Comparison of ENCODE assay signal across 8 cellular contexts in the genomic region with DNA sequence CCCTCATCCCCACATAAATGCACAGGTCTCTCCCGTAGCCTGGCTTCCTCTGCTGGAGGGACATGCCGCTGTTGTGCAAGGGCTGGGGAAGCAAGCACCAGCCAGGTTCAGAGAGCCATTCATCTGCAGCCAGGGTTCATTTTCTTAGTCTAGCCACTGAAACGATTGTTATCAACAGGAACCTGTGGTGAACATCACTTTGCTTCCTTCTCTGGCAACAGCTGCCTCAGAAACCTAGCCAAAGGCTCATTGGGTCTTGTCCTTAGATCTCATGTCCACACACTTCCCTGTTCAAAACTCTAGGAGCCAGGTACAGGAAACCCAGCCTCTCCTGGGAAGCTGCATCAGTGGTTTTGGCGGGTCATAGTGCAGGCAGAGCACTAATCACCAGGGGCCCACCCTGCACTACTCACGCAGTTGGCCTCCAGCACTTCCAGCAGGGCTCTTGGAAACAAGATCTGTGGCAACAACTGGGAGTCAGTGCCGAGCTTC. TPM values are rescaled to one million over a fixed set of nuclear protein-coding genes. Genes with fewer than 3 reads are reported as not detected.
DNase-seq lines count a peak whose midpoint lies in the region; ATAC-seq, FAIRE-seq and TF ChIP-seq lines count a peak whose summit lies in the region.

No MANE protein-coding gene starts in this region.

- dilution Hi-C loops in endothelial cell of umbilical vein (cut with MboI; ENCODE audit: extremely low pct_ligation_motif_present, low sequenced_read_pairs), result no loop called here

- H3K27ac ChIP-seq in endothelial cell of umbilical vein (ENCODE audit: insufficient read depth, low read depth, low read length) (no peak overlapping the region), coronary artery (peak overlapping the region in 1 of 2 donors; percentile 12)

- no peaks in the 10 kb centered on the region for H3K27me3 ChIP-seq in endothelial cell of umbilical vein (ENCODE audit: control insufficient read depth in 2 of 2, insufficient read depth in 2 of 2, low read length in 2 of 2)

- peak overlapping the region; percentile 90 for H3K27ac Mint-ChIP-seq in T-helper 1 cell treated with Interleukin-12 subunit alpha and Interleukin-12 subunit beta and Interleukin-4 antibody, amounts not matched to agents 30 μg/mL and 1 μg/mL, for 36 hours
- peak overlapping the region; percentile 93 for H3K27ac Mint-ChIP-seq in stimulated activated naive CD8-positive, alpha-beta T cell treated with anti-CD3 and anti-CD28 coated beads, Interleukin-15, Interleukin-2, amounts not matched to agents 100 ng/mL and 50 ng/mL, for 24 hours

- peaks cover 77% of the 10 kb centered on the region for H3K4me1 Mint-ChIP-seq in T-helper 1 cell treated with Interleukin-12 subunit alpha and Interleukin-12 subunit beta and Interleukin-4 antibody, amounts not matched to agents 30 μg/mL and 1 μg/mL, for 36 hours (ENCODE audit: low read depth)
- peaks cover 95% of the 10 kb centered on the region for H3K4me1 Mint-ChIP-seq in stimulated activated naive CD8-positive, alpha-beta T cell treated with anti-CD3 and anti-CD28 coated beads, Interleukin-15, Interleukin-2, amounts not matched to agents 100 ng/mL and 50 ng/mL, for 24 hours (ENCODE audit: low read depth)

- no peak for FAIRE-seq in endothelial cell of umbilical vein (lab: Jason Lieb, UNC)

- peak overlapping the region; percentile 77 for H3K4me3 Mint-ChIP-seq in T-helper 1 cell treated with Interleukin-12 subunit alpha and Interleukin-12 subunit beta and Interleukin-4 antibody, amounts not matched to agents 30 μg/mL and 1 μg/mL, for 36 hours
- H3K4me3 Mint-ChIP-seq in stimulated activated naive CD8-positive, alpha-beta T cell treated with anti-CD3 and anti-CD28 coated beads, Interleukin-15, Interleukin-2, amounts not matched to agents 100 ng/mL and 50 ng/mL, for 24 hours, result peak overlapping the region; percentile 31

- no peak overlapping the region for H3K4me3 ChIP-seq in endothelial cell of umbilical vein (replicated peaks in 1 of 3; ENCODE audit: insufficient read depth in 1 of 3, low read depth in 1 of 3, low read length in 3 of 3)
- no peak overlapping the region for H3K4me3 ChIP-seq in coronary artery

- DNase-seq in endothelial cell of umbilical vein (ENCODE audit: low read depth, low spot score), result peak; percentile 21
- DNase-seq in GM13976 (ENCODE audit: low spot score), result no peak
- no peak for DNase-seq in NCI-H1105 treated with DMSO at 0.1 percent for 48 hours (lab: John Stamatoyannopoulos, UW)
- no peak for DNase-seq in coronary artery (ENCODE audit: low spot score)

- POLR2A ChIA-PET in endothelial cell of umbilical vein (lab: Charles Lee), result no interaction called here

- H3K27me3 Mint-ChIP-seq in T-helper 1 cell treated with Interleukin-12 subunit alpha and Interleukin-12 subunit beta and Interleukin-4 antibody, amounts not matched to agents 30 μg/mL and 1 μg/mL, for 36 hours (ENCODE audit: low read depth), result no peaks in the 10 kb centered on the region
- H3K27me3 Mint-ChIP-seq in stimulated activated naive CD8-positive, alpha-beta T cell treated with anti-CD3 and anti-CD28 coated beads, Interleukin-15, Interleukin-2, amounts not matched to agents 100 ng/mL and 50 ng/mL, for 24 hours, result no peaks in the 10 kb centered on the region

- H3K9me3 ChIP-seq in endothelial cell of umbilical vein (replicated peaks; ENCODE audit: control insufficient read depth, insufficient read depth, low read length), result no peaks in the 10 kb centered on the region

- peak; percentile 27 for TF ChIP-seq POLR2A in GM18951 (IDR thresholded peaks at IDR 0.05; ENCODE audit: extremely low read depth, insufficient read depth, insufficient read length)
- TF ChIP-seq POLR2A in endothelial cell of umbilical vein (IDR thresholded peaks at IDR 0.05; ENCODE audit: low read depth, low read length), result no peak

- H3K36me3 ChIP-seq in endothelial cell of umbilical vein (ENCODE audit: control insufficient read depth in 2 of 2, extremely low read depth in 1 of 2, insufficient read depth in 2 of 2, low read length in 2 of 2), result peaks cover 0 to 12% of the 10 kb centered on the region in 2 experiments

- in situ Hi-C loops in GM18951 (cut with MboI; ENCODE audit: low sequenced_read_pairs, unreplicated experiment) (no loop called here), GM13976 (cut with MboI; ENCODE audit: low sequenced_read_pairs, unreplicated experiment) (no loop called here)

- H2AFZ ChIP-seq in endothelial cell of umbilical vein (ENCODE audit: low read depth, low read length), result no peak overlapping the region

- peaks cover 64% of the 10 kb centered on the region for H3K36me3 Mint-ChIP-seq in T-helper 1 cell treated with Interleukin-12 subunit alpha and Interleukin-12 subunit beta and Interleukin-4 antibody, amounts not matched to agents 30 μg/mL and 1 μg/mL, for 36 hours (ENCODE audit: low read depth)
- H3K36me3 Mint-ChIP-seq in stimulated activated naive CD8-positive, alpha-beta T cell treated with anti-CD3 and anti-CD28 coated beads, Interleukin-15, Interleukin-2, amounts not matched to agents 100 ng/mL and 50 ng/mL, for 24 hours (ENCODE audit: low read depth), result peaks cover 67% of the 10 kb centered on the region

- peaks cover 2% of the 10 kb centered on the region for H4K20me1 ChIP-seq in endothelial cell of umbilical vein (replicated peaks; ENCODE audit: control insufficient read depth, extremely low read depth, insufficient read depth, low read length)

- CTCF ChIA-PET in endothelial cell of umbilical vein (lab: Charles Lee), result interaction anchor here (0.8 to 2.1 kb wide), 2 partner anchors 10 to 22 kb away, joined by 5 read pairs; no protein-coding TSS in a partner anchor

- peak; percentile 65 for ATAC-seq in HG02943 (IDR thresholded peaks at IDR 0.05; ENCODE audit: low read depth, unreplicated experiment)

- TF ChIP-seq CTCF in endothelial cell of umbilical vein (IDR thresholded peaks at IDR 0.05; ENCODE audit: extremely low read depth in 1 of 2, insufficient read depth in 1 of 2, low read depth in 1 of 2, low read length in 2 of 2) (no peak), GM13976 (IDR thresholded peaks at IDR 0.05; ENCODE audit: borderline replicate concordance, control extremely low read depth, extremely low read depth, insufficient read depth, missing control alignments) (no peak), coronary artery (IDR thresholded peaks at IDR 0.05) (no peak)

- no peak overlapping the region for H3K4me2 ChIP-seq in endothelial cell of umbilical vein (ENCODE audit: insufficient read depth, low read length)

- no peaks in the 10 kb centered on the region for H3K79me2 ChIP-seq in endothelial cell of umbilical vein (ENCODE audit: control insufficient read depth, insufficient read depth, low read length)

- no peaks in the 10 kb centered on the region for H3K9me1 ChIP-seq in endothelial cell of umbilical vein (replicated peaks; ENCODE audit: control insufficient read depth, extremely low read depth, insufficient read depth, low read length)

- peaks cover 4% of the 10 kb centered on the region for H3K4me1 ChIP-seq in endothelial cell of umbilical vein (ENCODE audit: control insufficient read depth, extremely low read depth, insufficient read depth, low read length)

- intact Hi-C loops in endothelial cell of umbilical vein (cut with micrococcal nuclease), result no loop called here

- BruUV-seq in endothelial cell of umbilical vein (replicated peaks; lab: Mats Ljungman, UMichigan), result no TSS peak

- no peak overlapping the region for H3K9ac ChIP-seq in endothelial cell of umbilical vein (replicated peaks; ENCODE audit: extremely low read depth, insufficient read depth, low read length)

- no peaks in the 10 kb centered on the region for H3K9me3 Mint-ChIP-seq in T-helper 1 cell treated with Interleukin-12 subunit alpha and Interleukin-12 subunit beta and Interleukin-4 antibody, amounts not matched to agents 30 μg/mL and 1 μg/mL, for 36 hours
- no peaks in the 10 kb centered on the region for H3K9me3 Mint-ChIP-seq in stimulated activated naive CD8-positive, alpha-beta T cell treated with anti-CD3 and anti-CD28 coated beads, Interleukin-15, Interleukin-2, amounts not matched to agents 100 ng/mL and 50 ng/mL, for 24 hours

TF ChIP-seq in endothelial cell of umbilical vein, 7 proteins besides CTCF, POLR2A, EP300 and RAD21:
- TF ChIP-seq GATA2 (IDR thresholded peaks at IDR 0.05; ENCODE audit: insufficient read depth, insufficient read length, low read depth, low read length), result no peak
- TF ChIP-seq, protein P1, sequence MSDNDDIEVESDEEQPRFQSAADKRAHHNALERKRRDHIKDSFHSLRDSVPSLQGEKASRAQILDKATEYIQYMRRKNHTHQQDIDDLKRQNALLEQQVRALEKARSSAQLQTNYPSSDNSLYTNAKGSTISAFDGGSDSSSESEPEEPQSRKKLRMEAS (IDR thresholded peaks at IDR 0.05; ENCODE audit: insufficient read depth, insufficient read length), result no peak
- TF ChIP-seq POLR2AphosphoS5 (IDR thresholded peaks at IDR 0.05; ENCODE audit: insufficient read depth, low read depth, low read length), result no peak
- TF ChIP-seq FOS (IDR thresholded peaks at IDR 0.05; ENCODE audit: borderline replicate concordance, insufficient read depth, low read length), result no peak
- no peak for TF ChIP-seq MYC (IDR thresholded peaks at IDR 0.05; ENCODE audit: low read depth, low read length)
- TF ChIP-seq EZH2 (IDR thresholded peaks at IDR 0.05; ENCODE audit: borderline replicate concordance, low read depth, low read length, severe bottlenecking), result no peak
- no peak for TF ChIP-seq JUN (IDR thresholded peaks at IDR 0.05; ENCODE audit: borderline replicate concordance, insufficient read depth, insufficient read length, low read depth)

RNA-seq across cellular contexts. Expression of a gene that starts 47.0 kb away (rescaled TPM):
- 8.9 and 9.7 TPM in 2 replicates for total RNA-seq in endothelial cell of umbilical vein
- 4.1 and 5.5 TPM in 2 replicates for polyA plus RNA-seq in endothelial cell of umbilical vein
- polyA plus RNA-seq in endothelial cell of umbilical vein (2011; cell fraction: cytosol; rRNA removed), result 7.4 and 7.5 TPM in 2 replicates
- 8.0 and 8.9 TPM in 2 replicates for polyA plus RNA-seq in endothelial cell of umbilical vein (2011; cell fraction: nucleus; rRNA removed)
- 6.0 and 10.9 TPM in 2 replicates for polyA plus RNA-seq in endothelial cell of umbilical vein (2012)
- polyA minus RNA-seq in endothelial cell of umbilical vein, result 9.3 TPM in 2 replicates
- polyA minus RNA-seq in endothelial cell of umbilical vein (2011; cell fraction: cytosol; rRNA and poly(A)+ RNA removed), result 9.2 TPM
- polyA minus RNA-seq in endothelial cell of umbilical vein (2011; cell fraction: nucleus; rRNA and poly(A)+ RNA removed), result 9.7 and 17.8 TPM in 2 replicates

RNA-seq across cellular contexts. Expression of a gene that starts 47.3 kb away (rescaled TPM):
- total RNA-seq in endothelial cell of umbilical vein, result 28.7 and 29.6 TPM in 2 replicates
- polyA plus RNA-seq in endothelial cell of umbilical vein, result 6.9 and 7.7 TPM in 2 replicates
- polyA plus RNA-seq in endothelial cell of umbilical vein (2011; cell fraction: cytosol; rRNA removed), result 12.2 and 12.6 TPM in 2 replicates
- 4.2 and 4.8 TPM in 2 replicates for polyA plus RNA-seq in endothelial cell of umbilical vein (2011; cell fraction: nucleus; rRNA removed)
- 22.9 and 34.8 TPM in 2 replicates for polyA plus RNA-seq in endothelial cell of umbilical vein (2012)
- polyA minus RNA-seq in endothelial cell of umbilical vein, result 9.4 and 11.8 TPM in 2 replicates
- polyA minus RNA-seq in endothelial cell of umbilical vein (2011; cell fraction: cytosol; rRNA and poly(A)+ RNA removed), result 7.9 TPM
- polyA minus RNA-seq in endothelial cell of umbilical vein (2011; cell fraction: nucleus; rRNA and poly(A)+ RNA removed), result 3.1 and 7.0 TPM in 2 replicates
